In the genomic region with DNA sequence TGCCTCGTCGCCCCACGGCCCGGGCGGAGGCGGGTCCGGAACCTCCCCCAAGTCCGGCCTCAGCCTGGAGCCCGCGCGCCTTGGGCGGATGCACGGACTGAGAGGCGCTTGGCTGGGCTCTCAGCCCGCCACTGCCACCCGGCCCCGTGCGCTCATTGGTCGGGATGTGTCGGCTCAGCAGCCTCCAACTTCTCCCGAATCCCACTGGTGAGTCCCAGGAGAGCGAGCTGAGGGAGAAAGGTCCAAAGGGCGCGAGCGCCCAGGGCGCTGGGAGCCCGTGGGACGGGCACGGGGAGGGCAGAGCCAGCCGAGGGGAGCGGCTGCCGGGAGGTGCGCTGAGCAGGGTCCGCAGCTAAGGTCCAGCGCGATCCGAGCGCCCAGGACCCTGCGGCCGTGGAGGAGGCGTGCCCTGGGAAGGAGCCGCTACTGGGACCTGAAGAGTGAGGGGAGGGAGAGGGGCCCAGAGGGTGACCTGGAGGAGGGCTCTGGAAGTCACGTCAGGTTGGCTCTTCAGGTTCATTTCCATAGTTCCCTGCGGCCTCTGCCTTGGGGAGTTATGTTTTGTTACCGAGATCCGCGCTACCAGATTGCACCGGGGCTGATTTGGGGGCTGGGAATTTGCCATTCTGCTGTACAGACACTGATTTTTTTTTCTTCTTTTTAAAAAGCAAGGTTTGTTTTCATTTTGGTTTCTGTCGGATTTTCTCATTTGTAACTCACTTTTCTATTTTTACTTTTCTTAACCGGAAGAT, we compare ENCODE assay signal across 8 cellular contexts. TPM values are rescaled to one million over a fixed set of nuclear protein-coding genes. Genes with fewer than 3 reads are reported as not detected.
DNase-seq lines count a peak whose midpoint lies in the region; ATAC-seq and TF ChIP-seq lines count a peak whose summit lies in the region.

MME (plus strand) TSS at position 525 of the 752 bp plus-strand sequence. CDS start 3,849 bp downstream, outside the sequence.

- no peak for ATAC-seq in GM18517 (IDR thresholded peaks at IDR 0.05; ENCODE audit: unreplicated experiment)
- ATAC-seq in HG02610 (IDR thresholded peaks at IDR 0.05; ENCODE audit: unreplicated experiment) = no peak
- no peak for ATAC-seq in HG02571 (IDR thresholded peaks at IDR 0.05; ENCODE audit: unreplicated experiment)

- no peaks in the 10 kb centered on the region for H3K9me3 ChIP-seq in ectodermal cell (ENCODE audit: control insufficient read depth, low read length)
- H3K9me3 ChIP-seq in tibial artery = no peaks in the 10 kb centered on the region

- intact Hi-C loops in tibial artery (cut with DNase I; ENCODE audit: low total_unique reads) = no loop called here

- H3K27ac ChIP-seq in ectodermal cell (ENCODE audit: insufficient read depth, low read depth, low read length, poor library complexity, severe bottlenecking) = no peak within 1 kb of the TSS
- H3K27ac ChIP-seq in tibial artery = no peak within 1 kb of the TSS

- H3K4me3 ChIP-seq in ectodermal cell (ENCODE audit: insufficient read depth, low read depth, low read length) (peak within 1 kb of the TSS; percentile 71), tibial artery (peak within 1 kb of the TSS; percentile 42 to 51)

- 0 to 1% methylated on average over 50 of the region's 50 CpGs for WGBS in ectodermal cell, 2 experiments

- peak; percentile 22 for DNase-seq in GM13977 (ENCODE audit: low spot score)
- peak; percentile 67 for DNase-seq in NCI-H774 (lab: John Stamatoyannopoulos, UW)
- peak; percentile 5 to 80 for DNase-seq in lung microvascular endothelial cell (ENCODE audit: low read depth in 2 of 2)
- no peak for DNase-seq in tibial artery

- in situ Hi-C loops in GM13977 (cut with MboI; ENCODE audit: low pct_unique_long_range_greater_than_20kb, low sequenced_read_pairs, unreplicated experiment) = no loop called here

- TF ChIP-seq CTCF in GM13977 (IDR thresholded peaks at IDR 0.05; ENCODE audit: extremely low read depth, insufficient read depth, missing control alignments) (no peak), tibial artery (IDR thresholded peaks at IDR 0.05) (no peak)

- H3K4me1 ChIP-seq in ectodermal cell (ENCODE audit: control insufficient read depth, insufficient read depth, low read length) (peaks cover 4% of the 10 kb centered on the region), tibial artery (peaks cover 0 to 22% (median 14%) of the 10 kb centered on the region in 4 donors)

- H3K27me3 ChIP-seq in ectodermal cell (ENCODE audit: control insufficient read depth, insufficient read depth, low read length, poor library complexity, severe bottlenecking) (peaks cover 41% of the 10 kb centered on the region), tibial artery (peaks cover 0 to 17% of the 10 kb centered on the region in 2 donors)

- H3K36me3 ChIP-seq in ectodermal cell (ENCODE audit: control insufficient read depth, insufficient read depth, low read length) = no peaks in the 10 kb centered on the region
- H3K36me3 ChIP-seq in tibial artery = no peaks in the 10 kb centered on the region

RNA-seq across cellular contexts. Expression of gene MME, which starts in this region (rescaled TPM):
- polyA plus RNA-seq in ectodermal cell (2013, experiment 1 of 4) = 6.7 TPM
- polyA plus RNA-seq in ectodermal cell (2013, experiment 2 of 4) = 1.9 TPM
- 3.5 TPM for polyA plus RNA-seq in ectodermal cell (2013, experiment 3 of 4)
- 2.3 TPM for polyA plus RNA-seq in ectodermal cell (2013, experiment 4 of 4)
- total RNA-seq in lung microvascular endothelial cell = 0.20 and 4.4 TPM in 2 replicates

Comparison
In these comparisons a context has a peak if more than half of its experiments do, and no peak if none do; other contexts are left out.
1. DNase-seq: peak in GM13977 (single experiment), NCI-H774 (single experiment) and lung microvascular endothelial cell (2 of 2); none in tibial artery (0 of 2).